Comparison of ENCODE assay signal across 1 cellular context in the genomic region with DNA sequence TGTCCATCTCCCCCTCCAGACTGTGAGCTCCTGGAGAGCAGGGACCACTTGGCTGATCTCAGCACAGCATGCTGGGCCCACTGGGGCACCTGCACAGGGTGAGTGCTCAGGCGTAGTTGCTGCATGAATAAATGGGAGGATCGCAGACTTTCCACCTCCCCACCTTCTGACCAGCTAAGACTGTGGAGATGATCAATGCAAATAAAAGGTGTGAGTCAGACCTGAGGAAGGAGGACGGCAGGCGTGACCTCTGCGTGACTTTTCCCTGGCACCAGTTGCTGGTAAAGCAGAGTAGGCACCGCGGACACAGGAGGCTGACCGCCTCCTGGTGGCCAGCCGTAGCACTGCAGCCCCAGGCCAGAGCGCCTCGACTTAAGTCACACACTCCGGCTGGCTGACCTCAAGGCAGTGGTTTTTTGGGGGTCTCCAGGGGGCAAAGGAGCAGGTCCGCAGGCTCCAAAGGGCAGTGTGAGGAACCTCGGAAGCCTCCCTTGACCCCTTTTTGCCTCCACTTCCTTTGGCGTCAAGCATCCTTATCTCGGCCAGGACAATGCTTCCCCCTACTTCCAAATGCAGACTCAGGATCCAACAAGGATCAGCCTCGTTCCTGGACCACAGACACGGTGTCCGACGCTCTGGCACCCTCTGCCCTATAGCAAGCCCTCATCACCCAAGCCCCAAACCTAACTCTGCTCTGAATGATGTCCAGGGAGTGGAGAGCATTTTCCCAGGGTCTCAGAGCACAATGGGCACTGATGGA.
TF ChIP-seq lines count a peak whose summit lies in the region.

No MANE protein-coding gene starts in this region.

TF ChIP-seq in HepG2, 621 proteins besides CTCF, POLR2A, EP300 and RAD21 (continued from another document and continues in another):
- TF ChIP-seq TAF15 (IDR thresholded peaks at IDR 0.05; ENCODE audit: low read depth, low read length, poor library complexity, severe bottlenecking) (no peak), KMT2B (CRISPR knock-in tag; IDR thresholded peaks at IDR 0.05) (no peak), ZNF512 (CRISPR knock-in tag; IDR thresholded peaks at IDR 0.05) (no peak), NPAS2 (CRISPR knock-in tag; IDR thresholded peaks at IDR 0.05; ENCODE audit: borderline replicate concordance) (no peak), CREBL2 (CRISPR knock-in tag; IDR thresholded peaks at IDR 0.05; ENCODE audit: borderline replicate concordance) (no peak), MAZ (IDR thresholded peaks at IDR 0.05; ENCODE audit: borderline replicate concordance, low read depth, low read length) (no peak), MAZ (CRISPR knock-in tag; IDR thresholded peaks at IDR 0.05; ENCODE audit: low read depth) (peak; percentile 37; the same call in 1 of the 2 replicates), ZNF557 (CRISPR knock-in tag; IDR thresholded peaks at IDR 0.05) (no peak), POLR2G (IDR thresholded peaks at IDR 0.05; ENCODE audit: low read depth, low read length) (no peak), CBX5 (CRISPR knock-in tag; IDR thresholded peaks at IDR 0.05; ENCODE audit: borderline replicate concordance) (peak; percentile 84; the same call in 1 of the 2 replicates), PATZ1 (CRISPR knock-in tag; IDR thresholded peaks at IDR 0.05) (no peak), STAT5B (CRISPR knock-in tag; IDR thresholded peaks at IDR 0.05) (no peak), ZNF747 (CRISPR knock-in tag; IDR thresholded peaks at IDR 0.05; ENCODE audit: borderline replicate concordance) (no peak), ZNF737 (CRISPR knock-in tag; IDR thresholded peaks at IDR 0.05; ENCODE audit: borderline replicate concordance) (no peak), HDAC2 (CRISPR knock-in tag; IDR thresholded peaks at IDR 0.05) (peak; percentile 48; the same call in 1 of the 2 replicates), CBX2 (IDR thresholded peaks at IDR 0.05; ENCODE audit: low read depth, low read length) (no peak), CBX2 (CRISPR knock-in tag; IDR thresholded peaks at IDR 0.05; ENCODE audit: low read depth) (no peak), ZNF75D (CRISPR knock-in tag; IDR thresholded peaks at IDR 0.05; ENCODE audit: borderline replicate concordance) (no peak), ZNF142 (CRISPR knock-in tag; IDR thresholded peaks at IDR 0.05) (no peak), ERF (CRISPR knock-in tag; IDR thresholded peaks at IDR 0.05) (peak; percentile 49; the same call in 1 of the 2 replicates), ZNF569 (CRISPR knock-in tag; IDR thresholded peaks at IDR 0.05; ENCODE audit: borderline replicate concordance) (no peak), ZNF547 (CRISPR knock-in tag; IDR thresholded peaks at IDR 0.05) (no peak), ZNF513 (CRISPR knock-in tag; conservative IDR thresholded peaks at IDR 0.05) (no peak), ZBTB38 (CRISPR knock-in tag; IDR thresholded peaks at IDR 0.05) (peak; percentile 69), HNRNPH1 (optimal IDR thresholded peaks at IDR 0.05; ENCODE audit: low read depth, low read length) (no peak), ZNF17 (CRISPR knock-in tag; IDR thresholded peaks at IDR 0.05) (no peak), ZNF598 (CRISPR knock-in tag; IDR thresholded peaks at IDR 0.05; ENCODE audit: borderline replicate concordance) (peak; percentile 23; the same call in 1 of the 2 replicates), ZNF44 (CRISPR knock-in tag; IDR thresholded peaks at IDR 0.05) (no peak), ZNF761 (CRISPR knock-in tag; conservative IDR thresholded peaks at IDR 0.05) (no peak), TOPORS (CRISPR knock-in tag; IDR thresholded peaks at IDR 0.05) (0 out of 2 replicates have a peak, but pooled peaks have one; percentile 59), ZBTB20 (CRISPR knock-in tag; IDR thresholded peaks at IDR 0.05; ENCODE audit: borderline replicate concordance, low read depth) (no peak), HNF1B (CRISPR knock-in tag; IDR thresholded peaks at IDR 0.05) (peak; percentile 12; the same call in 1 of the 2 replicates), SOX13 (IDR thresholded peaks at IDR 0.05) (no peak), SOX13 (CRISPR knock-in tag; conservative IDR thresholded peaks at IDR 0.05 in 1 of 2, IDR thresholded peaks at IDR 0.05 in 1 of 2) (peak in 1 of 2 experiments; percentile 37; a peak in 1 of 4 replicates), PITX1 (CRISPR knock-in tag; IDR thresholded peaks at IDR 0.05) (no peak)
- TF ChIP-seq, protein P1, sequence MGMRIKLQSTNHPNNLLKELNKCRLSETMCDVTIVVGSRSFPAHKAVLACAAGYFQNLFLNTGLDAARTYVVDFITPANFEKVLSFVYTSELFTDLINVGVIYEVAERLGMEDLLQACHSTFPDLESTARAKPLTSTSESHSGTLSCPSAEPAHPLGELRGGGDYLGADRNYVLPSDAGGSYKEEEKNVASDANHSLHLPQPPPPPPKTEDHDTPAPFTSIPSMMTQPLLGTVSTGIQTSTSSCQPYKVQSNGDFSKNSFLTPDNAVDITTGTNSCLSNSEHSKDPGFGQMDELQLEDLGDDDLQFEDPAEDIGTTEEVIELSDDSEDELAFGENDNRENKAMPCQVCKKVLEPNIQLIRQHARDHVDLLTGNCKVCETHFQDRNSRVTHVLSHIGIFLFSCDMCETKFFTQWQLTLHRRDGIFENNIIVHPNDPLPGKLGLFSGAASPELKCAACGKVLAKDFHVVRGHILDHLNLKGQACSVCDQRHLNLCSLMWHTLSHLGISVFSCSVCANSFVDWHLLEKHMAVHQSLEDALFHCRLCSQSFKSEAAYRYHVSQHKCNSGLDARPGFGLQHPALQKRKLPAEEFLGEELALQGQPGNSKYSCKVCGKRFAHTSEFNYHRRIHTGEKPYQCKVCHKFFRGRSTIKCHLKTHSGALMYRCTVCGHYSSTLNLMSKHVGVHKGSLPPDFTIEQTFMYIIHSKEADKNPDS (CRISPR knock-in tag; IDR thresholded peaks at IDR 0.05), result no peak
- TF ChIP-seq, protein P2, sequence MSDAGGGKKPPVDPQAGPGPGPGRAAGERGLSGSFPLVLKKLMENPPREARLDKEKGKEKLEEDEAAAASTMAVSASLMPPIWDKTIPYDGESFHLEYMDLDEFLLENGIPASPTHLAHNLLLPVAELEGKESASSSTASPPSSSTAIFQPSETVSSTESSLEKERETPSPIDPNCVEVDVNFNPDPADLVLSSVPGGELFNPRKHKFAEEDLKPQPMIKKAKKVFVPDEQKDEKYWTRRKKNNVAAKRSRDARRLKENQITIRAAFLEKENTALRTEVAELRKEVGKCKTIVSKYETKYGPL (CRISPR knock-in tag; IDR thresholded peaks at IDR 0.05), result no peak
- TF ChIP-seq, protein P3, sequence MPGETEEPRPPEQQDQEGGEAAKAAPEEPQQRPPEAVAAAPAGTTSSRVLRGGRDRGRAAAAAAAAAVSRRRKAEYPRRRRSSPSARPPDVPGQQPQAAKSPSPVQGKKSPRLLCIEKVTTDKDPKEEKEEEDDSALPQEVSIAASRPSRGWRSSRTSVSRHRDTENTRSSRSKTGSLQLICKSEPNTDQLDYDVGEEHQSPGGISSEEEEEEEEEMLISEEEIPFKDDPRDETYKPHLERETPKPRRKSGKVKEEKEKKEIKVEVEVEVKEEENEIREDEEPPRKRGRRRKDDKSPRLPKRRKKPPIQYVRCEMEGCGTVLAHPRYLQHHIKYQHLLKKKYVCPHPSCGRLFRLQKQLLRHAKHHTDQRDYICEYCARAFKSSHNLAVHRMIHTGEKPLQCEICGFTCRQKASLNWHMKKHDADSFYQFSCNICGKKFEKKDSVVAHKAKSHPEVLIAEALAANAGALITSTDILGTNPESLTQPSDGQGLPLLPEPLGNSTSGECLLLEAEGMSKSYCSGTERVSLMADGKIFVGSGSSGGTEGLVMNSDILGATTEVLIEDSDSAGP (CRISPR knock-in tag; IDR thresholded peaks at IDR 0.05; ENCODE audit: borderline replicate concordance), result peak; percentile 65; the same call in 1 of the 2 replicates
